In the genomic region with DNA sequence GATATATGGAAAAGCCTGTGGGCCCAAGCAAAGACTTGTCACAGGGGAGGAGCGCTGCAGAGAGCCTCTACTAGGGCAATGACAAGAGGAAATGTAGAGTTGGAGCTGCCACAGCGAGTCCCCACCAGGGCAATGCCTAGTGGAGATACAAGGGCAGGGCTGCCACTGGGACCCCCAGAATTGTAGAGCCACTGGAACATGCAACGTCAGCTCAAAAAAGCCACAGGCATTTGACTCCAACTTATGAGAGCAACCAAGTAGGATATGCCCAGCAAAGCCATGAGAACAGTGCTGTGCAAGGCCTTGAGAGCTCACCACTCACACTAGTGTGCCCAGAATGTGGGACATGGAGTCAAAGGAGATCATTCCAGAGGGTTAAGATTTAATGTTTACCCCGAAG, we compare ENCODE assay signal across 28 cellular contexts.
"Had no signal": no experiment of that assay in that cellular context is flagged by ENCODE, and none has a peak within 500 bp of the region (broad histone marks: within the 10 kb centered on the region; RNA-seq: fewer than 3 reads in every experiment).

No MANE protein-coding gene starts in this region.

- DNase-seq: naive thymus-derived CD8-positive, alpha-beta T cell; nephron progenitor cell; occipital lobe; ovary; posterior cingulate gyrus; psoas muscle; right cardiac atrium; spleen; stimulated activated CD4-positive, alpha-beta T cell treated with anti-CD3 and anti-CD28 coated beads, Interleukin-12 subunit alpha, Interleukin-12 subunit beta, amount 100 ng/mL, for 4 hours; stimulated activated CD4-positive, alpha-beta T cell treated with anti-CD3 and anti-CD28 coated beads, Interleukin-1b, Interleukin-23, amount 100 ng/mL, for 48 hours; stimulated activated CD4-positive, alpha-beta T cell treated with anti-CD3 and anti-CD28 coated beads, Interleukin-4, amount 100 ng/mL, for 1 hour; stimulated activated CD4-positive, alpha-beta T cell treated with anti-CD3 and anti-CD28 coated beads, Interleukin-4, amount 100 ng/mL, for 4 hours; stimulated activated CD8-positive, alpha-beta memory T cell treated with anti-CD3 and anti-CD28 coated beads, Interleukin-4, amount 100 ng/mL, for 48 hours; stimulated activated naive B cell treated with anti-CD40 and anti-IgM and Interleukin-4, amounts not matched to agents 10 μg/mL and 1 μg/mL and 100 μg/mL, for 72 hours; stimulated activated naive CD4-positive, alpha-beta T cell treated with Interleukin-2 at 50 U/mL for 16 hours; stomach; thyroid gland; trophoblast cell; upper lobe of left lung had no signal

- H3K9ac ChIP-seq: parathyroid adenoma had no signal

- H3K79me2 ChIP-seq: parathyroid adenoma had no signal

- H3K36me3 ChIP-seq: ovary, spleen, stomach, thoracic aorta, thyroid gland, tibial nerve, upper lobe of left lung, vagina had no signal

- FAIRE-seq: urothelium cell line had no signal

- H3K4me2 ChIP-seq: smooth muscle cell had no signal

- H3K4me1 ChIP-seq: parathyroid adenoma, psoas muscle, spleen, stomach, thyroid gland, tibial nerve, upper lobe of left lung, vagina had no signal

- H3K27me3 ChIP-seq: ovary, stomach, thyroid gland, upper lobe of left lung, vagina had no signal

- ATAC-seq: naive thymus-derived CD8-positive, alpha-beta T cell; natural killer cell treated with Interleukin-12 subunit alpha and Interleukin-12 subunit beta and Interleukin-15 and Interleukin-18, amount 100 ng/mL, for 72 hours; psoas muscle; right cardiac atrium; sciatic nerve; stimulated activated naive B cell treated with anti-CD40 and anti-IgM and Interleukin-4, amounts not matched to agents 10 μg/mL and 1 μg/mL and 100 μg/mL, for 72 hours had no signal

- H3K9me3 ChIP-seq: ovary, psoas muscle, spleen, thoracic aorta, thyroid gland, tibial nerve, upper lobe of left lung, vagina had no signal

- H3K4me3 ChIP-seq: ovary, psoas muscle, skin epidermis, smooth muscle cell, spleen, stomach, thoracic aorta, thyroid gland, tibial nerve, upper lobe of left lung, vagina had no signal

- H2AFZ ChIP-seq: parathyroid adenoma had no signal

- H3K27ac ChIP-seq: ovary, parathyroid adenoma, psoas muscle, skin epidermis, spleen, stomach, thoracic aorta, thyroid gland, tibial nerve, upper lobe of left lung, vagina had no signal
